In genomic region chr9:30579810-30580209, GRCh38 we compare ENCODE assay signal across 9 cellular contexts.
"Had no signal": no experiment of that assay in that cellular context is flagged by ENCODE, and none has a peak within 500 bp of the region (broad histone marks: within the 10 kb centered on the region; RNA-seq: fewer than 3 reads in every experiment).

No MANE protein-coding gene starts in this region.

- DNase-seq: GM23248, GOT3, H7, H9, HCEC 1CT, HFFc6 had no signal

- H3K9me3 ChIP-seq: HAP-1 had no signal

- H3K36me3 ChIP-seq: HAP-1 had no signal

- H2AFZ ChIP-seq: GM23248, GM23338 had no signal

- H3K27ac ChIP-seq: GM23248 had no signal

- H3K9ac ChIP-seq: GM23248 had no signal

- H3K4me2 ChIP-seq: GM23338 had no signal

- H3K4me1 ChIP-seq: HAP-1 had no signal

- ATAC-seq: GM23338, HCT116 had no signal

- H3K4me3 ChIP-seq: GM23248, GM23338, HAP-1 had no signal
